Comparison of ENCODE assay signal across 8 cellular contexts in the genomic region with DNA sequence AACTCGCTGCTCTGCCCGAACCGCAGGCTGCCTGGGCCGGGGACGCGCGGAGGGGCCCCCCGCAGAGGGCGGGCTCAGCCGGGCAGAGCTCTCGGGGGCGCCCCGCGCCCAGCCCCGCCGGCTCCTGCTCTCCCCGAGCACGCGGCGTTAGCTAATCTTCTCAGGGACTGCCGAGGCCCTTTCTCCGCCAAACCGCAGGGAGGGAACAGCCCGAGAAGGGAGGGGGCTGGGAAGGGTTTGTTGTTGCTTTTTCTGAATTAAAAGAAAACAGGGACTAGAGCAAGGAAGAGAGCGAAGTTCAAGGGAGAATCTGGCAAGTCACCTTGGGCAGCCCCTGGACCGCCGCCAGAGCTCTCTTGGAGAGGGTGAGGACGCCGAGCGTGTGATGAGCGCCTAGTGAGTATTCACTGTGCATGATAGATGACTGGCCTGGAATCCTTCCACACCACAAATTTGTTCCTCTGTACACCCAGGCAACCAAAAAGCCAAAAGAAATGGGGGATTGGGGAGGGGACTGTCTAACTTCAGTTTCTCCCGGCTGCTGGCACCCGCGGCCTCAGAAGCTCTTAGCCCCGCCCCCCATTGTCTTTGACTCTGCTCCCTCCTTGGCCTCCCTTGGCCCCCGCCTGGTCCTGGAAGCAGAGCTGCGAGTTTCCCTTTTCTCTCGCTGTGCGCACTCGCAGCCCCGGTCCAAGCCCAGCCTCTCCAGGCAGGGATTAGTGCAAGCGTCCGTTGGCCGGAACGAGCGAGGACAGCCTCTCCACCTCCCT. TPM values are rescaled to one million over a fixed set of nuclear protein-coding genes. Genes with fewer than 3 reads are reported as not detected.
DNase-seq lines count a peak whose midpoint lies in the region; ATAC-seq and TF ChIP-seq lines count a peak whose summit lies in the region.

No MANE protein-coding gene starts in this region.

- H3K27ac Mint-ChIP-seq in activated naive CD8-positive, alpha-beta T cell treated with anti-CD3 and anti-CD28 coated beads, Interleukin-2, amount 10 ng/mL, durations not matched to agents 7 days and 5 days: no peak overlapping the region

- no peaks in the 10 kb centered on the region for H3K9me3 Mint-ChIP-seq in activated naive CD8-positive, alpha-beta T cell treated with anti-CD3 and anti-CD28 coated beads, Interleukin-2, amount 10 ng/mL, durations not matched to agents 7 days and 5 days

- intact Hi-C loops in head of caudate nucleus (cut with DNase I): no loop called here

- POLR2A ChIA-PET in activated naive CD8-positive, alpha-beta T cell treated with anti-CD3 and anti-CD28 coated beads, Interleukin-2, amount 10 ng/mL, durations not matched to agents 7 days and 5 days (lab: Charles Lee): no interaction called here

- TF ChIP-seq CTCF in AG10803 (conservative IDR thresholded peaks at IDR 0.05; ENCODE audit: low read length): no peak

- H3K4me3 ChIP-seq in AG10803 (ENCODE audit: low read length): peak overlapping the region; percentile 55

- H3K36me3 Mint-ChIP-seq in activated naive CD8-positive, alpha-beta T cell treated with anti-CD3 and anti-CD28 coated beads, Interleukin-2, amount 10 ng/mL, durations not matched to agents 7 days and 5 days: no peaks in the 10 kb centered on the region

- peaks cover 71% of the 10 kb centered on the region for H3K27me3 Mint-ChIP-seq in activated naive CD8-positive, alpha-beta T cell treated with anti-CD3 and anti-CD28 coated beads, Interleukin-2, amount 10 ng/mL, durations not matched to agents 7 days and 5 days

- peak; percentile 64 for ATAC-seq in GM21447 (IDR thresholded peaks at IDR 0.05; ENCODE audit: unreplicated experiment)
- peak; percentile 58 for ATAC-seq in activated naive CD8-positive, alpha-beta T cell treated with anti-CD3 and anti-CD28 coated beads, Interleukin-2, amount 10 ng/mL, durations not matched to agents 7 days and 5 days (ENCODE audit: low read depth)
- ATAC-seq in GM19324 (IDR thresholded peaks at IDR 0.05; ENCODE audit: low FRiP score, unreplicated experiment): no peak

- DNase-seq in AG10803 (ENCODE audit: low read depth): peak; percentile 96
- DNase-seq in NCI-H2196 (lab: John Stamatoyannopoulos, UW; ENCODE audit: unreplicated experiment): peak; percentile 95
- DNase-seq in activated naive CD8-positive, alpha-beta T cell treated with anti-CD3 and anti-CD28 coated beads, Interleukin-2, amount 10 ng/mL, durations not matched to agents 7 days and 5 days: no peak
- peak; percentile 25 to 86 (median 66) for DNase-seq in head of caudate nucleus
- peak; percentile 44 for DNase-seq in occipital lobe (lab: John Stamatoyannopoulos, UW)
- DNase-seq in SHP77 (lab: John Stamatoyannopoulos, UW): no peak

- peaks cover 13% of the 10 kb centered on the region for H3K4me1 Mint-ChIP-seq in activated naive CD8-positive, alpha-beta T cell treated with anti-CD3 and anti-CD28 coated beads, Interleukin-2, amount 10 ng/mL, durations not matched to agents 7 days and 5 days

- peak overlapping the region; percentile 67 for H3K4me3 Mint-ChIP-seq in activated naive CD8-positive, alpha-beta T cell treated with anti-CD3 and anti-CD28 coated beads, Interleukin-2, amount 10 ng/mL, durations not matched to agents 7 days and 5 days

RNA-seq across cellular contexts. Expression of gene LMX1A, which starts 19.7 kb away (rescaled TPM):
- not detected for total RNA-seq in activated naive CD8-positive, alpha-beta T cell treated with anti-CD3 and anti-CD28 coated beads, Interleukin-2, amount 10 ng/mL, durations not matched to agents 7 days and 5 days
- not detected for total RNA-seq in occipital lobe

Comparison
In these comparisons a context has a peak if more than half of its experiments do, and no peak if none do; other contexts are left out.
1. DNase-seq: peak in AG10803 (single experiment), NCI-H2196 (single experiment), head of caudate nucleus (42 of 42) and occipital lobe (single experiment); none in activated naive CD8-positive, alpha-beta T cell treated with anti-CD3 and anti-CD28 coated beads, Interleukin-2, amount 10 ng/mL, durations not matched to agents 7 days and 5 days (single experiment) and SHP77 (0 of 2).